Comparison of ENCODE assay signal across 8 cellular contexts in the genomic region with DNA sequence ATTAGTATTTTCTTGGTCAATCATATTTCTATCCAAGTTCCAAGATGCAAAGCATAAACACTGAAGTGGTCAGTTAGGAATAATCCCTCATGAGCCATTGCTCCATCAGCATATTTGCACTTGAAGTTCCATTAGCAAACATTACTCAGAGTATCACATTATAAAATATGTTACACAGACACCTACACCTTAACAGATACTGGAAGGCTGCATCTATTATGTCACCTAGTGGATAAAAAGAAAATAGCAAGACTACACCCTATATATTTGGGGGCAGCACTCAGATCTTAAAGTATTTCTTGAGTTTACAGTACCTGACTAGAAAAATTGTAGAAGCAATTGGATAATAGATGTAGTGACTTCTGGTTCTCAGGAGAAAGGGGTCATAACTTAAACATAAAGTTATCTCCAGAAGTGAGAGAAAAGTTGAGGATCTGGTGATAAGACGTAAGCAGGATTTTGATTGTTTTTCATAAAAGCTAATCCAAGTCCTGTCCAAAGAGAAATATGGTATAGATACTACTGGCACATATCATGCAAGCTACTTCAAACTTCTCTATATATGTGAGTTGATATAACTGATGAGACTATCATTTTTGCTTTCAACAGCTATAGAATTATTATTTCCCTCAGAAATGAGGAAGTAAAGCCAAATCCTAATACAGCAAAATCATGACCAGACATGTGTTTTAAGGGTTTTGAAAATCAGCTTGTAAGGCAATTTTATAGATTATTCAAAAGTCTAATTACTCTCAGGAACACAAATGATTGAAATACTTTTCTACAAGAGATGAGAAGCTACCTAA.
A peak's percentile ranks its signal among the peaks of the same experiment; 100 is the strongest.
DNase-seq lines count a peak whose midpoint lies in the region; ATAC-seq, FAIRE-seq and TF ChIP-seq lines count a peak whose summit lies in the region.

No MANE protein-coding gene starts in this region.

- no peak overlapping the region for H3K4me3 ChIP-seq in Jurkat, Clone E6-1 (ENCODE audit: low read length)
- no peak overlapping the region for H3K4me3 ChIP-seq in choroid plexus epithelial cell (ENCODE audit: low read depth, low read length)

- peak; percentile 74 for ATAC-seq in GM21825 (IDR thresholded peaks at IDR 0.05; ENCODE audit: unreplicated experiment)
- ATAC-seq in stimulated activated naive B cell treated with anti-CD40 and anti-IgM and Interleukin-4, amounts not matched to agents 10 μg/mL and 1 μg/mL and 100 μg/mL, for 72 hours (replicated peaks), result peak; percentile 46 to 60

- no peaks in the 10 kb centered on the region for H3K36me3 Mint-ChIP-seq in stimulated activated naive B cell treated with anti-CD40 and anti-IgM and Interleukin-4, amounts not matched to agents 10 μg/mL and 1 μg/mL and 100 μg/mL, for 72 hours

- DNase-seq in GM12891 (ENCODE audit: insufficient read length, low spot score), result peak; percentile 0
- peak; percentile 14 for DNase-seq in Jurkat, Clone E6-1 (ENCODE audit: low read depth, low spot score)
- DNase-seq in choroid plexus epithelial cell (ENCODE audit: low read depth), result peak; percentile 54
- no peak for DNase-seq in stimulated activated naive B cell treated with anti-CD40 and anti-IgM and Interleukin-4, amounts not matched to agents 10 μg/mL and 1 μg/mL and 100 μg/mL, for 72 hours
- DNase-seq in posterior vena cava (ENCODE audit: low spot score), result no peak
- no peak for DNase-seq in COR-L47 (lab: John Stamatoyannopoulos, UW)
- no peak for DNase-seq in NCI-H187 treated with DMSO at 0.1 percent for 48 hours (lab: John Stamatoyannopoulos, UW)

- TF ChIP-seq POLR2A in GM12891 (IDR thresholded peaks at IDR 0.05; ENCODE audit: low read depth, low read length), result no peak

- no peak overlapping the region for H3K27ac Mint-ChIP-seq in stimulated activated naive B cell treated with anti-CD40 and anti-IgM and Interleukin-4, amounts not matched to agents 10 μg/mL and 1 μg/mL and 100 μg/mL, for 72 hours

- TF ChIP-seq CTCF in choroid plexus epithelial cell (conservative IDR thresholded peaks at IDR 0.05; ENCODE audit: low read depth, low read length), result peak; percentile 63

- H3K4me3 Mint-ChIP-seq in stimulated activated naive B cell treated with anti-CD40 and anti-IgM and Interleukin-4, amounts not matched to agents 10 μg/mL and 1 μg/mL and 100 μg/mL, for 72 hours, result no peak overlapping the region

- no peaks in the 10 kb centered on the region for H3K9me3 Mint-ChIP-seq in stimulated activated naive B cell treated with anti-CD40 and anti-IgM and Interleukin-4, amounts not matched to agents 10 μg/mL and 1 μg/mL and 100 μg/mL, for 72 hours

- H3K4me1 Mint-ChIP-seq in stimulated activated naive B cell treated with anti-CD40 and anti-IgM and Interleukin-4, amounts not matched to agents 10 μg/mL and 1 μg/mL and 100 μg/mL, for 72 hours, result no peaks in the 10 kb centered on the region

- no peaks in the 10 kb centered on the region for H3K27me3 Mint-ChIP-seq in stimulated activated naive B cell treated with anti-CD40 and anti-IgM and Interleukin-4, amounts not matched to agents 10 μg/mL and 1 μg/mL and 100 μg/mL, for 72 hours

- FAIRE-seq in GM12891 (lab: Jason Lieb, UNC), result peak; percentile 45

- intact Hi-C loops in posterior vena cava (cut with DNase I), result no loop called here

TF ChIP-seq in GM12891, 5 proteins besides CTCF, POLR2A, EP300 and RAD21:
- TF ChIP-seq POLR2AphosphoS5 (IDR thresholded peaks at IDR 0.05; ENCODE audit: low read depth, low read length) (no peak), PAX5 (IDR thresholded peaks at IDR 0.05; ENCODE audit: insufficient read depth, low read length, severe bottlenecking) (no peak), SPI1 (IDR thresholded peaks at IDR 0.05; ENCODE audit: low read depth, low read length) (no peak), TAF1 (IDR thresholded peaks at IDR 0.05; ENCODE audit: low read depth, low read length) (no peak), POU2F2 (IDR thresholded peaks at IDR 0.05; ENCODE audit: low read depth, low read length) (no peak)

Comparison
In these comparisons a context has a peak if more than half of its experiments do, and no peak if none do; other contexts are left out.
1. DNase-seq: peak in GM12891 (single experiment), Jurkat, Clone E6-1 (single experiment) and choroid plexus epithelial cell (single experiment); none in stimulated activated naive B cell treated with anti-CD40 and anti-IgM and Interleukin-4, amounts not matched to agents 10 μg/mL and 1 μg/mL and 100 μg/mL, for 72 hours (single experiment), posterior vena cava (single experiment), COR-L47 (single experiment) and NCI-H187 treated with DMSO at 0.1 percent for 48 hours (single experiment).